Comparison of ENCODE assay signal across 16 cellular contexts in the genomic region with DNA sequence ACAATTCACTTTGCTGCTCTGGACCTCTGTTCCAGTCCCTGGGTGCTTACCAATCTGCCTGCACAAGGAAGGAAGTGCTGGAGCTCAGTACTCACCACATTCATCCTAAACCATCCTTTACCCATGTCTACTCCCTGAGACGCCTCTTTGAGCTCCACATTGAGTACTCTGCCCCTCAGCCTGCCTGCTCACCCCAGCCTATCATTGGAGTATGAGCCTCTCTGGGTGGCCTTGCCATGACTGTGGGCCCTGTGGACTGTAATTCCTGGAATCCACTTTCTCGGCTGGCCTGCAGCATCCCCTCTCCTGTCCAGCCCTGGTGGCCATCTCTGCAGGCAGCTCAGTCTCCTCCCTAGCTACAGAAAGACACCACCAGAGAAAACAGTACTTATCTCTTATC.
DNase-seq lines count a peak whose midpoint lies in the region; ATAC-seq and TF ChIP-seq lines count a peak whose summit lies in the region.
"Had no signal": no experiment of that assay in that cellular context is flagged by ENCODE, and none has a peak within 500 bp of the region (broad histone marks: within the 10 kb centered on the region; RNA-seq: fewer than 3 reads in every experiment).

No MANE protein-coding gene starts in this region.

- H3K4me3 Mint-ChIP-seq in GM23338, result no peak overlapping the region
- H3K4me3 Mint-ChIP-seq: CD4-positive, CD25-positive, alpha-beta regulatory T cell; H9 had no signal

- POLR2A ChIA-PET in SK-N-SH (lab: Yijun Ruan, JAX), result no interaction called here

- H3K36me3 ChIP-seq in SK-N-SH (replicated peaks in 1 of 2; ENCODE audit: control insufficient read depth in 1 of 2, insufficient read depth in 2 of 2, low read length in 1 of 2), result peaks cover 0 to 4% of the 10 kb centered on the region in 2 experiments
- H3K36me3 ChIP-seq in uterus, result no peaks in the 10 kb centered on the region
- H3K36me3 ChIP-seq in right lobe of liver, result no peaks in the 10 kb centered on the region
- no peaks in the 10 kb centered on the region for H3K36me3 ChIP-seq in GM23338 (ENCODE audit: insufficient read depth)
- H3K36me3 ChIP-seq: BLaER1 had no signal

- TF ChIP-seq POLR2A in uterus (IDR thresholded peaks at IDR 0.05), result no peak
- TF ChIP-seq POLR2A in right lobe of liver (IDR thresholded peaks at IDR 0.05), result no peak

- H3K4me2 ChIP-seq in SK-N-SH, result no peak overlapping the region
- H3K4me2 ChIP-seq in GM23338, result no peak overlapping the region
- H3K4me2 ChIP-seq: BLaER1 had no signal

- ATAC-seq in SK-N-SH treated with all-trans-retinoic acid at 6 μM for 48 hours, result no peak
- ATAC-seq in right lobe of liver, result no peak
- ATAC-seq in GM18907 (IDR thresholded peaks at IDR 0.05; ENCODE audit: unreplicated experiment), result no peak
- no peak for ATAC-seq in GM23338

- no peak for TF ChIP-seq RAD21 in SK-N-SH (IDR thresholded peaks at IDR 0.05; ENCODE audit: low read length)

- H2AFZ ChIP-seq in SK-N-SH (ENCODE audit: low read depth) (no peak overlapping the region), GM23338 (no peak overlapping the region)

- no peaks in the 10 kb centered on the region for H3K9me3 Mint-ChIP-seq in GM23338
- H3K9me3 Mint-ChIP-seq: H9 had no signal

- peaks cover 13% of the 10 kb centered on the region for H3F3A ChIP-seq in SK-N-SH (replicated peaks; ENCODE audit: insufficient read depth)
- no peaks in the 10 kb centered on the region for H3F3A ChIP-seq in GM23338 (replicated peaks; ENCODE audit: low read depth)

- no peak overlapping the region for H3K4me3 ChIP-seq in SK-N-SH (ENCODE audit: low read depth in 2 of 2, low read length in 1 of 2)
- H3K4me3 ChIP-seq in dorsolateral prefrontal cortex, result no peak overlapping the region
- no peak overlapping the region for H3K4me3 ChIP-seq in uterus
- H3K4me3 ChIP-seq in right lobe of liver, result no peak overlapping the region
- no peak overlapping the region for H3K4me3 ChIP-seq in GM23338
- H3K4me3 ChIP-seq: BLaER1 had no signal

- no peaks in the 10 kb centered on the region for H4K20me1 ChIP-seq in SK-N-SH (ENCODE audit: insufficient read depth)
- no peaks in the 10 kb centered on the region for H4K20me1 ChIP-seq in GM23338 (replicated peaks; ENCODE audit: insufficient read depth)
- H4K20me1 ChIP-seq: BLaER1 had no signal

- H3K9ac ChIP-seq in SK-N-SH, result no peak overlapping the region
- H3K9ac ChIP-seq: BLaER1 had no signal

- H3K9me3 ChIP-seq in SK-N-SH (no peaks in the 10 kb centered on the region), uterus (no peaks in the 10 kb centered on the region), right lobe of liver (no peaks in the 10 kb centered on the region)
- H3K9me3 ChIP-seq: BLaER1 had no signal

- TF ChIP-seq CTCF in SK-N-SH (IDR thresholded peaks at IDR 0.05) (no peak), VCaP (conservative IDR thresholded peaks at IDR 0.05) (no peak), dorsolateral prefrontal cortex (IDR thresholded peaks at IDR 0.05 in 54 of 56, conservative IDR thresholded peaks at IDR 0.05 in 2 of 56; ENCODE audit: low read depth in 1 of 56, partially characterized antibody in 56 of 56) (no peak), uterus (IDR thresholded peaks at IDR 0.05) (no peak), right lobe of liver (IDR thresholded peaks at IDR 0.05) (no peak), GM23338 (conservative IDR thresholded peaks at IDR 0.05; ENCODE audit: low read depth in 2 of 2) (no peak)

- no peak overlapping the region for H3K27ac Mint-ChIP-seq in GM23338
- H3K27ac Mint-ChIP-seq: H9 had no signal

- WGBS in SK-N-SH (ENCODE audit: low lambda C conversion rate), result 65% methylated on average over 2 of the region's 2 CpGs
- WGBS in right lobe of liver (ENCODE audit: insufficient coverage, low coverage, low lambda C conversion rate, missing lambda C conversion rate), result 40% methylated on average over 2 of the region's 2 CpGs

- TF ChIP-seq EP300 in SK-N-SH (IDR thresholded peaks at IDR 0.05; ENCODE audit: borderline replicate concordance in 1 of 2, low read depth in 1 of 2, low read length in 1 of 2), result no peak

- H3K4me1 Mint-ChIP-seq in GM23338, result peaks cover 15% of the 10 kb centered on the region
- H3K4me1 Mint-ChIP-seq: CD4-positive, CD25-positive, alpha-beta regulatory T cell had no signal

- intact Hi-C loops in dorsolateral prefrontal cortex (cut with DNase I) (no loop called here), uterus (cut with DNase I; ENCODE audit: low total_unique reads) (no loop called here), right lobe of liver (cut with DNase I) (no loop called here)

- CTCF ChIA-PET in SK-N-SH (lab: Yijun Ruan, JAX), result interaction anchor here (1.2 kb wide), 1 partner anchor 9 kb away, joined by 3 read pairs; no protein-coding TSS in a partner anchor

- H3K9me2 ChIP-seq in SK-N-SH, result no peaks in the 10 kb centered on the region
- no peaks in the 10 kb centered on the region for H3K9me2 ChIP-seq in GM23338 (ENCODE audit: insufficient read depth)

- no peaks in the 10 kb centered on the region for H3K36me3 Mint-ChIP-seq in GM23338 (ENCODE audit: low read depth)
- H3K36me3 Mint-ChIP-seq: CD4-positive, CD25-positive, alpha-beta regulatory T cell had no signal

- peak; percentile 22 for DNase-seq in SK-N-SH
- DNase-seq in dorsolateral prefrontal cortex, result no peak
- DNase-seq in uterus, result no peak
- no peak for DNase-seq in right lobe of liver
- no peak for DNase-seq in GM23338 (ENCODE audit: low spot score)
- DNase-seq: AML-193; CD4-positive, CD25-positive, alpha-beta regulatory T cell; DMS53; GOT3; H9; IMR-90 had no signal

- peaks cover 8% of the 10 kb centered on the region for H3K27me3 Mint-ChIP-seq in GM23338 (ENCODE audit: insufficient read depth, low read depth, poor library complexity)

- H3K4me1 ChIP-seq in SK-N-SH (ENCODE audit: control insufficient read depth in 1 of 2, insufficient read depth in 2 of 2, low read depth in 1 of 2, low read length in 1 of 2), result peaks cover 0 to 17% of the 10 kb centered on the region in 2 experiments; a peak in 2 of 4 replicates
- peaks cover 0 to 8% of the 10 kb centered on the region in 2 donors for H3K4me1 ChIP-seq in uterus
- no peaks in the 10 kb centered on the region for H3K4me1 ChIP-seq in right lobe of liver
- peaks cover 16% of the 10 kb centered on the region for H3K4me1 ChIP-seq in GM23338 (ENCODE audit: insufficient read depth)

- H3K27me3 ChIP-seq in SK-N-SH (ENCODE audit: insufficient read depth), result no peaks in the 10 kb centered on the region
- no peaks in the 10 kb centered on the region for H3K27me3 ChIP-seq in dorsolateral prefrontal cortex
- H3K27me3 ChIP-seq in uterus, result no peaks in the 10 kb centered on the region
- H3K27me3 ChIP-seq in right lobe of liver, result no peaks in the 10 kb centered on the region
- H3K27me3 ChIP-seq in GM23338 (ENCODE audit: insufficient read depth), result no peaks in the 10 kb centered on the region
- H3K27me3 ChIP-seq: BLaER1 had no signal

- H3K79me2 ChIP-seq in SK-N-SH (ENCODE audit: insufficient read depth) (no peaks in the 10 kb centered on the region), GM23338 (replicated peaks; ENCODE audit: insufficient read depth) (no peaks in the 10 kb centered on the region)

- H3K27ac ChIP-seq in SK-N-SH (ENCODE audit: low read depth in 2 of 2, low read length in 1 of 2), result no peak overlapping the region
- peak overlapping the region; percentile 85 for H3K27ac ChIP-seq in VCaP
- peak overlapping the region in 42 of 59 donors; percentile 3 to 83 (median 56) for H3K27ac ChIP-seq in dorsolateral prefrontal cortex
- peak overlapping the region; percentile 82 to 85 for H3K27ac ChIP-seq in uterus
- H3K27ac ChIP-seq in right lobe of liver, result no peak overlapping the region
- no peak overlapping the region for H3K27ac ChIP-seq in GM23338 (ENCODE audit: low read depth)
- H3K27ac ChIP-seq: 22Rv1, BLaER1 had no signal

TF ChIP-seq in SK-N-SH, 30 proteins besides CTCF, POLR2A, EP300 and RAD21 (continues in another document):
- TF ChIP-seq IRF3 (IDR thresholded peaks at IDR 0.05; ENCODE audit: low read depth, low read length), result no peak

TF ChIP-seq in SK-N-SH treated with all-trans-retinoic acid at 6 μM for 48 hours, 23 proteins besides CTCF, POLR2A, EP300 and RAD21 (continues in another document):
- TF ChIP-seq ESRRG (CRISPR knock-in tag; IDR thresholded peaks at IDR 0.05), result no peak
- TF ChIP-seq TCF4 (CRISPR knock-in tag; IDR thresholded peaks at IDR 0.05; ENCODE audit: borderline replicate concordance), result no peak
- TF ChIP-seq, protein P1, sequence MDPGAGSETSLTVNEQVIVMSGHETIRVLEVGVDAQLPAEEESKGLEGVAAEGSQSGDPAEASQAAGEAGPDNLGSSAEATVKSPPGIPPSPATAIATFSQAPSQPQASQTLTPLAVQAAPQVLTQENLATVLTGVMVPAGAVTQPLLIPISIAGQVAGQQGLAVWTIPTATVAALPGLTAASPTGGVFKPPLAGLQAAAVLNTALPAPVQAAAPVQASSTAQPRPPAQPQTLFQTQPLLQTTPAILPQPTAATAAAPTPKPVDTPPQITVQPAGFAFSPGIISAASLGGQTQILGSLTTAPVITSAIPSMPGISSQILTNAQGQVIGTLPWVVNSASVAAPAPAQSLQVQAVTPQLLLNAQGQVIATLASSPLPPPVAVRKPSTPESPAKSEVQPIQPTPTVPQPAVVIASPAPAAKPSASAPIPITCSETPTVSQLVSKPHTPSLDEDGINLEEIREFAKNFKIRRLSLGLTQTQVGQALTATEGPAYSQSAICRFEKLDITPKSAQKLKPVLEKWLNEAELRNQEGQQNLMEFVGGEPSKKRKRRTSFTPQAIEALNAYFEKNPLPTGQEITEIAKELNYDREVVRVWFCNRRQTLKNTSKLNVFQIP (CRISPR knock-in tag; IDR thresholded peaks at IDR 0.05; ENCODE audit: borderline replicate concordance, low read depth), result no peak
- no peak for TF ChIP-seq ZNF565 (CRISPR knock-in tag; conservative IDR thresholded peaks at IDR 0.05; ENCODE audit: low read depth)
- no peak for TF ChIP-seq ISL1 (CRISPR knock-in tag; IDR thresholded peaks at IDR 0.05)

TF ChIP-seq in GM23338, 12 proteins besides CTCF, POLR2A, EP300 and RAD21 (continues in another document):
- no peak for TF ChIP-seq EZH2phosphoT487 (IDR thresholded peaks at IDR 0.05; ENCODE audit: unreplicated experiment)

Comparison
In these comparisons a context has a peak if more than half of its experiments do, and no peak if none do; other contexts are left out.
1. H3K27ac ChIP-seq: peak in VCaP (single experiment), dorsolateral prefrontal cortex (42 of 59) and uterus (2 of 2); none in SK-N-SH (0 of 2), right lobe of liver (0 of 3) and GM23338 (single experiment).